ENCODE assay signal across 1 cellular context in genomic region chr7:48101880-48102448, GRCh38.
TF ChIP-seq lines count a peak whose summit lies in the region.

No MANE protein-coding gene starts in this region.

TF ChIP-seq in H1, 55 proteins besides CTCF, POLR2A, EP300 and RAD21:
- no peak for TF ChIP-seq JUN (IDR thresholded peaks at IDR 0.05; ENCODE audit: low read depth, low read length)
- TF ChIP-seq CTBP2 (IDR thresholded peaks at IDR 0.05; ENCODE audit: borderline replicate concordance, insufficient read depth, insufficient read length, low read length) = no peak
- no peak for TF ChIP-seq BACH1 (IDR thresholded peaks at IDR 0.05; ENCODE audit: low read length)
- no peak for TF ChIP-seq CHD1 (IDR thresholded peaks at IDR 0.05; ENCODE audit: low read depth, low read length)
- TF ChIP-seq CEBPB (IDR thresholded peaks at IDR 0.05; ENCODE audit: low read depth, low read length) = no peak
- no peak for TF ChIP-seq NANOG (IDR thresholded peaks at IDR 0.05; ENCODE audit: insufficient read depth, low read depth, low read length, poor library complexity, severe bottlenecking)
- TF ChIP-seq RFX5 (IDR thresholded peaks at IDR 0.05; ENCODE audit: borderline replicate concordance, low read depth, low read length) = no peak
- TF ChIP-seq RBBP5 (IDR thresholded peaks at IDR 0.05; ENCODE audit: borderline replicate concordance, low read depth, low read length) = no peak
- TF ChIP-seq ASH2L (IDR thresholded peaks at IDR 0.05; ENCODE audit: low read length) = no peak
- no peak for TF ChIP-seq TBP (IDR thresholded peaks at IDR 0.05; ENCODE audit: low read depth, low read length)
- no peak for TF ChIP-seq NRF1 (IDR thresholded peaks at IDR 0.05; ENCODE audit: low read depth, low read length)
- TF ChIP-seq POU5F1 (IDR thresholded peaks at IDR 0.05; ENCODE audit: low read depth, low read length) = no peak
- TF ChIP-seq SP4 (IDR thresholded peaks at IDR 0.05; ENCODE audit: low read length) = no peak
- no peak for TF ChIP-seq BRCA1 (IDR thresholded peaks at IDR 0.05; ENCODE audit: low read depth, low read length)
- no peak for TF ChIP-seq TCF12 (IDR thresholded peaks at IDR 0.05; ENCODE audit: low read depth, low read length)
- TF ChIP-seq ATF3 (IDR thresholded peaks at IDR 0.05; ENCODE audit: insufficient read depth, low read depth, low read length) = no peak
- TF ChIP-seq SP1 (IDR thresholded peaks at IDR 0.05; ENCODE audit: low read depth, low read length) = no peak
- TF ChIP-seq JUND (IDR thresholded peaks at IDR 0.05; ENCODE audit: low read length) = no peak
